Comparison of ENCODE assay signal across 8 cellular contexts in the genomic region with DNA sequence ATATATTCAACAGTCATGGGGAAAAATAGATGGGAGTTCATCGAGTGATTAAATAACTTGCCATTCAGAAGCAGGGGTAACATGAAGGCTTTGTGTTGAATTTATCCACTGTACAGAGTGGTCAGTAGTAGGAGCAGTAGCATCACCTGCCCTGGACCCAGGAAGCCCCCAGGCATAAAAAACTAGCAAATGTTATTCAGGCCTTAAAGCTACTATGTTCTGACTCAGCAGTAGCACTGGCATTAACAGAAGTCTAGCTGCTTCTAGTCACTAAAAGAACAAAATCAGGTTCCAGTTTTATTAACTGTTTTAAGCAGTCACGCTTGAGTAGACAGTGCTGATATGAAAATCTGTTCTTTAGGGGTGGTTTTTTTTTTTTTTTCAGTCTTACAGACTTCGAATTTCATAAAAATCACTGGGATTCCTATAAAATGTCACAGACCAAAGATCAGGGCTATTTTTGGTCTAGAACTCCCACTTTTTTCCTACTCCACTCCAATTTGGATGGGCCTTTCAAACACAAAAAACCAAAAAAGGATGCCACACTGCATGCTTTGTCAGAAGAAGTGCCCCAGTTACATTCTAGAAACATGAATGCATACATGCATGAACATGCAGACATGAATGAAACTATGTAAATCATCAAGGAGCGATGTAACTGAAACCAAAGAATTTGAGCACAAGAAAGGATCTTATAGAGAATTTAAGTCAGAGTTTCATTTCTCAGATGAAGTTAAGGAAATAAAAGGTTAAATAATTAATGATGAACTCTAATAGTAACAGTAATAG. TPM values are rescaled to one million over a fixed set of nuclear protein-coding genes. Genes with fewer than 3 reads are reported as not detected.
A peak's percentile ranks its signal among the peaks of the same experiment; 100 is the strongest.
DNase-seq lines count a peak whose midpoint lies in the region; ATAC-seq and TF ChIP-seq lines count a peak whose summit lies in the region.

No MANE protein-coding gene starts in this region.

- CTCF ChIA-PET in CD8-positive, alpha-beta memory T cell (lab: Charles Lee) = interaction anchor here (0.8 to 5.9 kb wide), 16 partner anchors 9 to 215 kb away, joined by 3 to 45 read pairs (median 5); a partner anchor contains a TSS

- H3K9me3 ChIP-seq in CD8-positive, alpha-beta memory T cell (ENCODE audit: low read length) = no peaks in the 10 kb centered on the region
- no peaks in the 10 kb centered on the region for H3K9me3 ChIP-seq in transverse colon

- intact Hi-C loops in transverse colon (cut with DNase I; ENCODE audit: low total_unique reads) = loop anchor here (10.0 kb wide), 1 partner anchor 433 kb away; no protein-coding TSS in a partner anchor

- ATAC-seq in GM21423 (IDR thresholded peaks at IDR 0.05; ENCODE audit: unreplicated experiment) = peak; percentile 61
- peak; percentile 24 for ATAC-seq in esophagus mucosa

- no peak for TF ChIP-seq EP300 in transverse colon (IDR thresholded peaks at IDR 0.05; ENCODE audit: low read depth)

- POLR2A ChIA-PET in CD8-positive, alpha-beta memory T cell (lab: Charles Lee) = interaction anchor here (0.7 kb wide), 1 partner anchor 217 kb away, joined by 4 read pairs; no protein-coding TSS in a partner anchor

- DNase-seq in CD8-positive, alpha-beta memory T cell = no peak
- peak; percentile 59 for DNase-seq in LHCN-M2 (ENCODE audit: low read depth)
- DNase-seq in transverse colon = no peak
- DNase-seq in NCI-H1417 treated with DMSO at 0.1 percent for 48 hours (lab: John Stamatoyannopoulos, UW) = no peak
- no peak for DNase-seq in 8988T
- DNase-seq in NCI-H187 treated with DMSO at 0.1 percent for 48 hours (lab: John Stamatoyannopoulos, UW) = no peak

- peaks cover 23 to 47% (median 44%) of the 10 kb centered on the region in 3 donors for H3K4me1 Mint-ChIP-seq in CD8-positive, alpha-beta memory T cell

- H3K4me3 Mint-ChIP-seq in CD8-positive, alpha-beta memory T cell = no peak overlapping the region

- H3K27me3 Mint-ChIP-seq in CD8-positive, alpha-beta memory T cell = no peaks in the 10 kb centered on the region

- in situ Hi-C loops in transverse colon (cut with MboI; ENCODE audit: low pct_ligation_motif_present in 1 of 4, low pct_unique_long_range_greater_than_20kb in 1 of 4, low sequenced_read_pairs in 3 of 4) = loop anchor here in 3 of 4 donors (10.0 to 25.0 kb wide), 3 partner anchors 213 to 440 kb away; a partner anchor contains a TSS

- TF ChIP-seq POLR2A in transverse colon (IDR thresholded peaks at IDR 0.05) = no peak

- peaks cover 30% of the 10 kb centered on the region for H3K4me1 ChIP-seq in CD8-positive, alpha-beta memory T cell (ENCODE audit: insufficient read depth, low read length)
- H3K4me1 ChIP-seq in transverse colon = peaks cover 0 to 21% (median 9%) of the 10 kb centered on the region in 4 donors

- peaks cover 7% of the 10 kb centered on the region for H3K36me3 ChIP-seq in CD8-positive, alpha-beta memory T cell (ENCODE audit: insufficient read depth, low read length)
- peaks cover 0 to 3% (median 0%) of the 10 kb centered on the region in 4 donors for H3K36me3 ChIP-seq in transverse colon

- peaks cover 0 to 25% (median 3%) of the 10 kb centered on the region in 3 donors for H3K36me3 Mint-ChIP-seq in CD8-positive, alpha-beta memory T cell

- WGBS in transverse colon (ENCODE audit: low coverage in 1 of 2), 2 donors = 56 to 65% methylated on average over 3 to 4 of the region's 4 CpGs

- TF ChIP-seq CTCF in transverse colon (IDR thresholded peaks at IDR 0.05) = no peak

- H3K27me3 ChIP-seq in CD8-positive, alpha-beta memory T cell (ENCODE audit: insufficient read depth, low read length, poor library complexity, severe bottlenecking) = no peaks in the 10 kb centered on the region
- no peaks in the 10 kb centered on the region for H3K27me3 ChIP-seq in transverse colon

- H3K27ac Mint-ChIP-seq in CD8-positive, alpha-beta memory T cell = peak overlapping the region; percentile 29 to 96 (median 81)

- H3K27ac ChIP-seq in CD8-positive, alpha-beta memory T cell (ENCODE audit: low read depth, low read length) = no peak overlapping the region
- H3K27ac ChIP-seq in transverse colon = peak overlapping the region; percentile 35 to 58 (median 52)

- H3K9me3 Mint-ChIP-seq in CD8-positive, alpha-beta memory T cell = no peaks in the 10 kb centered on the region

- no peak overlapping the region for H3K4me3 ChIP-seq in CD8-positive, alpha-beta memory T cell (ENCODE audit: low read length)
- no peak overlapping the region for H3K4me3 ChIP-seq in transverse colon

RNA-seq across cellular contexts. Expression of a gene that starts 31.6 kb away (rescaled TPM):
- 10 to 100 TPM; 29.3 to 31.5 TPM for total RNA-seq in CD8-positive, alpha-beta memory T cell
- 20.8 TPM for polyA plus RNA-seq in CD8-positive, alpha-beta memory T cell
- total RNA-seq in LHCN-M2 (2014; rRNA removed) (25.6 and 30.0 TPM in 2 replicates), esophagus mucosa (11.8 TPM), transverse colon (10 to 100 TPM in 3 of 4 donors, 1 to 10 TPM in 1; 6.8 to 32.6 (median 15.3) TPM)
- 14.7 TPM for polyA plus RNA-seq in LHCN-M2 (2012)
